Comparison of ENCODE assay signal across 11 cellular contexts in the genomic region with DNA sequence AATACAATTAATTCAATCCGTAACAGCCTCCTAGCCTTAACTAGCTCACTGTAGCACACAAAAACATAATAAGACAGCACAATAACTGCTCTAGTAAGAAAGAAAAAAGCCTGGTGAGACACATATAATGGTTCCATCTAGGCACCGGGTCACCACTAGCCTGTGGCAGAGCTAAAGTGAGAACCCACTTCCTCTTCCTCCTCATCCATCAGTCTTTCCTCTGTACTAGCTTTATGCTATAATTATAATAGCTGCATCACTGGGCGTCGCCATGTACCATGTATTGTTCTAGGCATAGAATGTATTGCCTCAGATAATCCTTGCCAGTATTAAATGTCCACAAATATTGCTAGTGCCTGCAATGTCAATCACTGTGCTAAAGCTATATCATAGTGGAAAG. TPM values are rescaled to one million over a fixed set of nuclear protein-coding genes. Genes with fewer than 3 reads are reported as not detected.
DNase-seq lines count a peak whose midpoint lies in the region; ATAC-seq, FAIRE-seq and TF ChIP-seq lines count a peak whose summit lies in the region.
"Had no signal": no experiment of that assay in that cellular context is flagged by ENCODE, and none has a peak within 500 bp of the region (broad histone marks: within the 10 kb centered on the region; RNA-seq: fewer than 3 reads in every experiment).

No MANE protein-coding gene starts in this region.

- POLR2A ChIA-PET in HepG2 (lab: Yijun Ruan, JAX): no interaction called here

- TF ChIP-seq POLR2A in right lobe of liver (IDR thresholded peaks at IDR 0.05): no peak
- no peak for TF ChIP-seq POLR2A in HepG2 (IDR thresholded peaks at IDR 0.05; ENCODE audit: insufficient read depth in 1 of 2, low read depth in 2 of 2, low read length in 2 of 2)
- TF ChIP-seq POLR2A in Peyer's patch (IDR thresholded peaks at IDR 0.05): no peak
- TF ChIP-seq POLR2A in lower leg skin (IDR thresholded peaks at IDR 0.05): no peak

- TF ChIP-seq EP300 in HepG2 (IDR thresholded peaks at IDR 0.05; ENCODE audit: low read depth in 2 of 2, low read length in 2 of 2) (no peak), HepG2 (CRISPR knock-in tag; IDR thresholded peaks at IDR 0.05; ENCODE audit: borderline replicate concordance) (no peak)

- ATAC-seq in right lobe of liver (peak; percentile 41 to 61 (median 56)), HepG2 (no peak), left cardiac atrium (peak; percentile 69 to 77), HG03354 (IDR thresholded peaks at IDR 0.05; ENCODE audit: poor library complexity, severe bottlenecking, unreplicated experiment) (no peak)

- H3K4me1 ChIP-seq in right lobe of liver (no peaks in the 10 kb centered on the region), HepG2 (ENCODE audit: insufficient read depth, low read length) (no peaks in the 10 kb centered on the region), Peyer's patch (peaks cover 0 to 12% (median 0%) of the 10 kb centered on the region in 4 donors)

- H3K9me3 ChIP-seq in right lobe of liver: no peaks in the 10 kb centered on the region
- no peaks in the 10 kb centered on the region for H3K9me3 ChIP-seq in HepG2 (ENCODE audit: low read length)
- no peaks in the 10 kb centered on the region for H3K9me3 ChIP-seq in Peyer's patch

- H4K20me1 ChIP-seq in HepG2 (ENCODE audit: insufficient read depth, low read length): no peaks in the 10 kb centered on the region

- H3K27ac ChIP-seq in right lobe of liver: no peak overlapping the region
- no peak overlapping the region for H3K27ac ChIP-seq in HepG2 (ENCODE audit: extremely low read length, insufficient read depth, low read length)
- H3K27ac ChIP-seq in Peyer's patch: peak overlapping the region; percentile 15 to 46 (median 43)

- TF ChIP-seq CTCF in right lobe of liver (IDR thresholded peaks at IDR 0.05): no peak
- TF ChIP-seq CTCF in HepG2 (CRISPR knock-in tag; IDR thresholded peaks at IDR 0.05): no peak
- TF ChIP-seq CTCF in Peyer's patch (IDR thresholded peaks at IDR 0.05): no peak
- TF ChIP-seq CTCF in lower leg skin (IDR thresholded peaks at IDR 0.05): no peak

- 61% methylated on average over 2 of the region's 4 CpGs for WGBS in right lobe of liver (ENCODE audit: insufficient coverage, low coverage, low lambda C conversion rate, missing lambda C conversion rate)
- 22% methylated on average over 4 of the region's 4 CpGs for WGBS in HepG2 (ENCODE audit: low lambda C conversion rate)
- 86 to 90% methylated on average over 4 of the region's 4 CpGs for WGBS in lower leg skin, 2 donors

- no peaks in the 10 kb centered on the region for H3K79me2 ChIP-seq in HepG2 (ENCODE audit: insufficient read depth, low read length)

- intact Hi-C loops in right lobe of liver (cut with DNase I): no loop called here
- intact Hi-C loops in HepG2 (cut with micrococcal nuclease; ENCODE audit: unreplicated experiment): no loop called here
- intact Hi-C loops in left cardiac atrium (cut with DNase I): no loop called here
- intact Hi-C loops in lower leg skin (cut with DNase I; ENCODE audit: low total_unique reads): no loop called here

- no peak for TF ChIP-seq RAD21 in HepG2 (CRISPR knock-in tag; IDR thresholded peaks at IDR 0.05)

- DNase-seq in right lobe of liver (no peak), HepG2 (ENCODE audit: low spot score) (no peak), Peyer's patch (peak in 2 of 3 donors; percentile 37 to 73), left cardiac atrium (no peak), DMS153 (lab: John Stamatoyannopoulos, UW) (no peak), NCI-H1436 (lab: John Stamatoyannopoulos, UW) (no peak), lower leg skin (ENCODE audit: low spot score in 2 of 2) (no peak)
- DNase-seq: NCI-H2029 had no signal

- no peaks in the 10 kb centered on the region for H3K27me3 ChIP-seq in right lobe of liver
- H3K27me3 ChIP-seq in HepG2 (ENCODE audit: control insufficient read depth in 1 of 2, insufficient read depth in 2 of 2, low read length in 2 of 2): no peaks in the 10 kb centered on the region
- no peaks in the 10 kb centered on the region for H3K27me3 ChIP-seq in Peyer's patch

- no peak for FAIRE-seq in HepG2 (lab: Jason Lieb, UNC)
- FAIRE-seq: D721Med, GM12891 had no signal

- CTCF ChIA-PET in HepG2 (lab: Yijun Ruan, JAX; ENCODE audit: low intra/inter-chr PET ratio, low total read pairs): no interaction called here

- no peak overlapping the region for H2AFZ ChIP-seq in HepG2 (ENCODE audit: low read length)

- H3K4me3 ChIP-seq in right lobe of liver (no peak overlapping the region), HepG2 (replicated peaks in 1 of 3; ENCODE audit: insufficient read depth in 1 of 3, low read depth in 2 of 3, low read length in 3 of 3) (no peak overlapping the region), Peyer's patch (no peak overlapping the region), lower leg skin (ENCODE audit: low read depth, poor library complexity, severe bottlenecking) (no peak overlapping the region)

- H3K36me3 ChIP-seq in right lobe of liver (no peaks in the 10 kb centered on the region), HepG2 (replicated peaks in 1 of 2; ENCODE audit: control insufficient read depth in 1 of 2, insufficient read depth in 2 of 2, low read length in 2 of 2) (no peaks in the 10 kb centered on the region), Peyer's patch (no peaks in the 10 kb centered on the region)

- in situ Hi-C loops in HepG2 (cut with HindIII; ENCODE audit: extremely low pct_ligation_motif_present, low pct_unique_long_range_greater_than_20kb): no loop called here

- no peak overlapping the region for H3K9ac ChIP-seq in HepG2 (ENCODE audit: insufficient read depth, low read depth, low read length)

- no TSS peak for BruUV-seq in HepG2 (replicated peaks; lab: Mats Ljungman, UMichigan)

- no peak overlapping the region for H3K4me2 ChIP-seq in HepG2 (ENCODE audit: low read depth, low read length)

TF ChIP-seq in HepG2, 621 proteins besides CTCF, POLR2A, EP300 and RAD21:
- TF ChIP-seq U2AF2 (IDR thresholded peaks at IDR 0.05; ENCODE audit: low read depth, low read length): no peak
- TF ChIP-seq TEAD3 (CRISPR knock-in tag; optimal IDR thresholded peaks at IDR 0.05; ENCODE audit: borderline replicate concordance): no peak
- no peak for TF ChIP-seq ZNF577 (CRISPR knock-in tag; IDR thresholded peaks at IDR 0.05; ENCODE audit: borderline replicate concordance, low read depth)
- no peak for TF ChIP-seq RFX5 (IDR thresholded peaks at IDR 0.05; ENCODE audit: low read depth, low read length)
- TF ChIP-seq ZNF816 (CRISPR knock-in tag; IDR thresholded peaks at IDR 0.05; ENCODE audit: borderline replicate concordance): no peak
- no peak for TF ChIP-seq ZNF563 (CRISPR knock-in tag; IDR thresholded peaks at IDR 0.05)
- no peak for TF ChIP-seq SALL2 (CRISPR knock-in tag; IDR thresholded peaks at IDR 0.05)
- no peak for TF ChIP-seq PAX8 (CRISPR knock-in tag; IDR thresholded peaks at IDR 0.05; ENCODE audit: borderline replicate concordance)
- TF ChIP-seq ZNF879 (CRISPR knock-in tag; IDR thresholded peaks at IDR 0.05): no peak
- TF ChIP-seq, protein P1, sequence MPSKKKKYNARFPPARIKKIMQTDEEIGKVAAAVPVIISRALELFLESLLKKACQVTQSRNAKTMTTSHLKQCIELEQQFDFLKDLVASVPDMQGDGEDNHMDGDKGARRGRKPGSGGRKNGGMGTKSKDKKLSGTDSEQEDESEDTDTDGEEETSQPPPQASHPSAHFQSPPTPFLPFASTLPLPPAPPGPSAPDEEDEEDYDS (CRISPR knock-in tag; IDR thresholded peaks at IDR 0.05): no peak
- TF ChIP-seq JUN (CRISPR knock-in tag; IDR thresholded peaks at IDR 0.05): no peak
- no peak for TF ChIP-seq MEF2D (CRISPR knock-in tag; IDR thresholded peaks at IDR 0.05)
- no peak for TF ChIP-seq ZNF569 (CRISPR knock-in tag; IDR thresholded peaks at IDR 0.05; ENCODE audit: borderline replicate concordance)
- TF ChIP-seq ZNF570 (CRISPR knock-in tag; IDR thresholded peaks at IDR 0.05; ENCODE audit: borderline replicate concordance): no peak
- no peak for TF ChIP-seq GATAD1 (CRISPR knock-in tag; IDR thresholded peaks at IDR 0.05)
- no peak for TF ChIP-seq NONO (IDR thresholded peaks at IDR 0.05)
- TF ChIP-seq NONO (CRISPR knock-in tag; conservative IDR thresholded peaks at IDR 0.05): no peak
- no peak for TF ChIP-seq RBM22 (optimal IDR thresholded peaks at IDR 0.05; ENCODE audit: low read length)

RNA-seq across cellular contexts. Expression of a gene that starts 23.1 kb away (rescaled TPM):
- total RNA-seq in right lobe of liver: 1 to 10 TPM in 5 of 6 experiments, under 1 TPM in 1; 0.99 to 2.8 (median 1.8) TPM
- total RNA-seq in HepG2 (2016; rRNA removed; fragmentation: Illumina TruSeq; extraction: Trizol): not detected in 2 replicates
- total RNA-seq in HepG2 (2016; cell fraction: cytosol; rRNA removed; fragmentation: Illumina TruSeq; extraction: Trizol; ENCODE audit: low read depth): not detected in 2 replicates
- not detected in 2 replicates for total RNA-seq in HepG2 (2016; cell fraction: insoluble cytoplasmic fraction; rRNA removed; fragmentation: Illumina TruSeq; extraction: Trizol)
- total RNA-seq in HepG2 (2016; cell fraction: membrane; rRNA removed; fragmentation: Illumina TruSeq; extraction: Trizol): not detected in 2 replicates
- total RNA-seq in HepG2 (2016; cell fraction: nucleus; rRNA removed; fragmentation: Illumina TruSeq; extraction: Trizol): not detected in 2 replicates
- 0.01 TPM in 1 of 2 replicates, not detected in the other for polyA plus RNA-seq in HepG2 (2011; rRNA removed)
- not detected in 2 replicates for polyA plus RNA-seq in HepG2 (2011; cell fraction: cytosol; rRNA removed)
- polyA plus RNA-seq in HepG2 (2011; cell fraction: nucleus; rRNA removed): not detected in 2 replicates
- not detected in 2 replicates for polyA plus RNA-seq in HepG2 (2012)
- polyA plus RNA-seq in HepG2 (2016; cell fraction: cytosol; fragmentation: Illumina TruSeq; extraction: Trizol; ENCODE audit: low read depth): not detected in 2 replicates
- polyA plus RNA-seq in HepG2 (2016; cell fraction: insoluble cytoplasmic fraction; fragmentation: Illumina TruSeq; extraction: Trizol; ENCODE audit: low read depth): not detected in 2 replicates
- not detected in 2 replicates for polyA plus RNA-seq in HepG2 (2016; cell fraction: membrane; fragmentation: Illumina TruSeq; extraction: Trizol; ENCODE audit: low read depth)
- not detected in 2 replicates for polyA plus RNA-seq in HepG2 (2016; cell fraction: nucleus; fragmentation: Illumina TruSeq; extraction: Trizol; ENCODE audit: insufficient read depth, low read depth)
- polyA minus RNA-seq in HepG2 (2011; rRNA and poly(A)+ RNA removed; ENCODE audit: low replicate concordance): 0.06 and 2.5 TPM in 2 replicates
- polyA minus RNA-seq in HepG2 (2011; cell fraction: cytosol; rRNA and poly(A)+ RNA removed): not detected in 2 replicates
- not detected in 2 replicates for polyA minus RNA-seq in HepG2 (2011; cell fraction: nucleus; rRNA and poly(A)+ RNA removed)
- 1 to 10 TPM in 2 of 4 donors, under 1 TPM in 2; 0.53 to 7.4 (median 1.7) TPM for total RNA-seq in Peyer's patch
- 1 to 10 TPM; 3.3 to 5.8 TPM for total RNA-seq in left cardiac atrium
- total RNA-seq in lower leg skin: 10 to 100 TPM; 31.4 to 90.3 (median 42.9) TPM

Comparison
In these comparisons a context has a peak if more than half of its experiments do, and no peak if none do; other contexts are left out.
1. ATAC-seq: peak in right lobe of liver (4 of 4) and left cardiac atrium (2 of 2); none in HepG2 (single experiment) and HG03354 (single experiment).
2. DNase-seq: peak in Peyer's patch (2 of 3); none in right lobe of liver (0 of 3), HepG2 (single experiment), left cardiac atrium (single experiment), DMS153 (single experiment), NCI-H1436 (single experiment) and lower leg skin (0 of 2).
3. H3K27ac ChIP-seq: peak in Peyer's patch (4 of 4); none in right lobe of liver (0 of 3) and HepG2 (single experiment).